ENCODE assay signal across 28 cellular contexts in the genomic region with DNA sequence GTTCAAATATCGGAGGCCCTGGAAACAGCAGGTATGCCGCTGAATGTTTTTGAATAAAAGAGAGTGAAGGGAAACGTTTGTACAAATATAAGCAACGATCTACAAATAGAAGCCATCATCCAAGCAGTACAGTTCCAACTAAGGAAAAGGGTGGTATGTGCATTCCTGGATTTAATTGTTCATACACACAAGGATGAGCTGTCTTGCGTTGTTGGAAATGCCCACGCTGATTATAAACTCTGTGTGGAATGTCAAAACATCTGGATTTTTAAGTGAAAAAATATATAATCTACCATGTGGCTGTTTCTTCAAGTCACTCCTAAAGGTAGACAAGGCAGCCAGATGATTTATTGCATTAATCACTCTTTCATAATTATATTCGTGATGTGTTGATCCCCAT.
"Had no signal": no experiment of that assay in that cellular context is flagged by ENCODE, and none has a peak within 500 bp of the region (broad histone marks: within the 10 kb centered on the region; RNA-seq: fewer than 3 reads in every experiment).

No MANE protein-coding gene starts in this region.

- H3K4me3 ChIP-seq: cardiac muscle cell, colonic mucosa, heart right ventricle, lower lobe of right lung, prostate gland, skin epidermis, testis had no signal

- H3K4me3 Mint-ChIP-seq: activated CD4-positive, alpha-beta T cell treated with anti-CD3 and anti-CD28 coated beads for 36 hours; activated naive CD8-positive, alpha-beta T cell; activated T-cell treated with anti-CD3 and anti-CD28 coated beads, Interleukin-2, amount 50 U/mL, for 72 hours; brain; natural killer cell treated with Interleukin-12 subunit alpha and Interleukin-12 subunit beta and Interleukin-15 and Interleukin-18, amount 100 ng/mL, for 72 hours; T-helper 2 cell treated with Interferon-gamma antibody and Interleukin-4, amounts not matched to agents 5 μg/mL and 100 μg/mL, for 36 hours had no signal

- H3K27me3 ChIP-seq: cardiac muscle cell, colonic mucosa, foreskin keratinocyte, heart right ventricle, testis had no signal

- H3K9me3 ChIP-seq: colonic mucosa, lower lobe of right lung, prostate gland, testis had no signal

- H3K36me3 Mint-ChIP-seq: activated naive CD8-positive, alpha-beta T cell; brain; natural killer cell treated with Interleukin-12 subunit alpha and Interleukin-12 subunit beta and Interleukin-15 and Interleukin-18, amount 100 ng/mL, for 72 hours had no signal

- H3K27ac ChIP-seq: cardiac muscle cell, colonic mucosa, foreskin keratinocyte, heart right ventricle, lower lobe of right lung, prostate gland, skin epidermis, testis had no signal

- H3K9me3 Mint-ChIP-seq: natural killer cell treated with Interleukin-12 subunit alpha and Interleukin-12 subunit beta and Interleukin-15 and Interleukin-18, amount 100 ng/mL, for 72 hours; T-helper 2 cell treated with Interferon-gamma antibody and Interleukin-4, amounts not matched to agents 5 μg/mL and 100 μg/mL, for 36 hours had no signal

- H3K36me3 ChIP-seq: cardiac muscle cell, colonic mucosa, heart right ventricle, lower lobe of right lung, prostate gland had no signal

- H3K4me1 Mint-ChIP-seq: activated CD4-positive, alpha-beta T cell treated with anti-CD3 and anti-CD28 coated beads for 36 hours had no signal

- DNase-seq: activated CD4-positive, alpha-beta T cell treated with anti-CD3 and anti-CD28 coated beads for 36 hours; activated CD4-positive, alpha-beta T cell treated with anti-CD3 and anti-CD28 coated beads, Interleukin-2, amount 50 U/mL, for 4 hours; activated CD4-positive, CD25-positive, alpha-beta regulatory T cell; activated naive CD4-positive, alpha-beta T cell treated with Interleukin-2 at 50 U/mL for 16 hours; activated T-cell treated with anti-CD3 and anti-CD28 coated beads for 4 hours; activated T-cell treated with anti-CD3 and anti-CD28 coated beads, Interleukin-2, amount 50 U/mL, for 72 hours; aorta; cerebellar nuclear complex; colonic mucosa; effector CD8-positive, alpha-beta T cell; heart right ventricle; lower lobe of right lung; mesendoderm; retina; stimulated activated CD4-positive, alpha-beta T cell treated with anti-CD3 and anti-CD28 coated beads, Interleukin-12 subunit alpha, Interleukin-12 subunit beta, amount 100 ng/mL, for 4 hours; stimulated activated CD4-positive, alpha-beta T cell treated with anti-CD3 and anti-CD28 coated beads, Interleukin-4, amount 100 ng/mL, for 1 hour; stimulated activated naive CD8-positive, alpha-beta T cell treated with anti-CD3 and anti-CD28 coated beads, Interleukin-15, Interleukin-2, amounts not matched to agents 100 U/mL and 50 U/mL, for 24 hours; T-helper 1 cell; testis; trophoblast cell had no signal

- H3K4me1 ChIP-seq: colonic mucosa, foreskin keratinocyte, heart right ventricle, lower lobe of right lung, prostate gland, testis had no signal

- H3K27ac Mint-ChIP-seq: activated CD4-positive, alpha-beta T cell treated with anti-CD3 and anti-CD28 coated beads for 36 hours; activated naive CD8-positive, alpha-beta T cell; activated T-cell treated with anti-CD3 and anti-CD28 coated beads, Interleukin-2, amount 50 U/mL, for 72 hours; brain; natural killer cell treated with Interleukin-12 subunit alpha and Interleukin-12 subunit beta and Interleukin-15 and Interleukin-18, amount 100 ng/mL, for 72 hours; T-helper 2 cell treated with Interferon-gamma antibody and Interleukin-4, amounts not matched to agents 5 μg/mL and 100 μg/mL, for 36 hours had no signal
